ENCODE assay signal across 1 cellular context in the genomic region with DNA sequence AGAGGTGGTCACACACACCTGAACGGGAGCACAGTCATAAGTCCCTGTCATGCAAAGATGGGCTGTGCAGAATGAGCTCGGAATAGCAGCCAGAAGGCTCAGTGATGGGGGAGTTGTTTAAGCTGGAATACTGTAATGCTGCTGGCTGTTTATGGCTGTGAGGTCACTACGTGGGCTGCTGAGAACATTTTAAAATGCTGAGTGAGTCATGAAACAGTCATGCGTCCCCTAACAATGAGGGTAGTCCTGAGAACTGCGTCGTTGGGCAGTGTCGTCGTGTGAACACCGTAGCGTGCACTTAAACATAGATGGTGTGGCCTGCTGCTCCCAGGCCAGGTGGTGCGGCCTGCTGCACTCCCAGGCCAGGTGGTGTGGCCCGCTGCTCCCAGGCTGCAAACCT.
TF ChIP-seq lines count a peak whose summit lies in the region.

No MANE protein-coding gene starts in this region.

TF ChIP-seq in HEK293, 187 proteins besides CTCF, POLR2A, EP300 and RAD21 (continued from another document):
- TF ChIP-seq ZNF184 (tag by site-specific recombination; IDR thresholded peaks at IDR 0.05) (0 out of 2 replicates have a peak, but pooled peaks have one; percentile 19), ZBTB21 (tag by site-specific recombination; IDR thresholded peaks at IDR 0.05) (peak; percentile 52), ZNF629 (tag by site-specific recombination; IDR thresholded peaks at IDR 0.05) (peak; percentile 95), ZNF133 (tag by site-specific recombination; IDR thresholded peaks at IDR 0.05) (no peak), ZFHX2 (tag by site-specific recombination; conservative IDR thresholded peaks at IDR 0.05) (peak; percentile 72), ZEB2 (tag by site-specific recombination; IDR thresholded peaks at IDR 0.05) (peak; percentile 52; the same call in 1 of the 2 replicates), ZNF341 (tag by site-specific recombination; IDR thresholded peaks at IDR 0.05; ENCODE audit: low read depth) (peak; percentile 33; the same call in 1 of the 2 replicates), ZNF747 (tag by site-specific recombination; IDR thresholded peaks at IDR 0.05) (no peak)
- TF ChIP-seq, protein P1, sequence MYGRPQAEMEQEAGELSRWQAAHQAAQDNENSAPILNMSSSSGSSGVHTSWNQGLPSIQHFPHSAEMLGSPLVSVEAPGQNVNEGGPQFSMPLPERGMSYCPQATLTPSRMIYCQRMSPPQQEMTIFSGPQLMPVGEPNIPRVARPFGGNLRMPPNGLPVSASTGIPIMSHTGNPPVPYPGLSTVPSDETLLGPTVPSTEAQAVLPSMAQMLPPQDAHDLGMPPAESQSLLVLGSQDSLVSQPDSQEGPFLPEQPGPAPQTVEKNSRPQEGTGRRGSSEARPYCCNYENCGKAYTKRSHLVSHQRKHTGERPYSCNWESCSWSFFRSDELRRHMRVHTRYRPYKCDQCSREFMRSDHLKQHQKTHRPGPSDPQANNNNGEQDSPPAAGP (tag by site-specific recombination; IDR thresholded peaks at IDR 0.05): 0 out of 2 replicates have a peak, but pooled peaks have one; percentile 32
- TF ChIP-seq, protein P2, sequence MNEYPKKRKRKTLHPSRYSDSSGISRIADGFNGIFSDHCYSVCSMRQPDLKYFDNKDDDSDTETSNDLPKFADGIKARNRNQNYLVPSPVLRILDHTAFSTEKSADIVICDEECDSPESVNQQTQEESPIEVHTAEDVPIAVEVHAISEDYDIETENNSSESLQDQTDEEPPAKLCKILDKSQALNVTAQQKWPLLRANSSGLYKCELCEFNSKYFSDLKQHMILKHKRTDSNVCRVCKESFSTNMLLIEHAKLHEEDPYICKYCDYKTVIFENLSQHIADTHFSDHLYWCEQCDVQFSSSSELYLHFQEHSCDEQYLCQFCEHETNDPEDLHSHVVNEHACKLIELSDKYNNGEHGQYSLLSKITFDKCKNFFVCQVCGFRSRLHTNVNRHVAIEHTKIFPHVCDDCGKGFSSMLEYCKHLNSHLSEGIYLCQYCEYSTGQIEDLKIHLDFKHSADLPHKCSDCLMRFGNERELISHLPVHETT (tag by site-specific recombination; IDR thresholded peaks at IDR 0.05): 0 out of 2 replicates have a peak, but pooled peaks have one; percentile 27
